In genomic region chr1:172095831-172096230, GRCh38 we compare ENCODE assay signal across 27 cellular contexts.
"Had no signal": no experiment of that assay in that cellular context is flagged by ENCODE, and none has a peak within 500 bp of the region (broad histone marks: within the 10 kb centered on the region; RNA-seq: fewer than 3 reads in every experiment).

No MANE protein-coding gene starts in this region.

- H3K4me3 Mint-ChIP-seq: naive thymus-derived CD8-positive, alpha-beta T cell; natural killer cell treated with Interleukin-12 subunit alpha and Interleukin-12 subunit beta and Interleukin-15 and Interleukin-18, amount 100 ng/mL, for 72 hours; neural progenitor cell; stimulated activated effector memory CD8-positive, alpha-beta T cell treated with anti-CD3 and anti-CD28 coated beads, Interleukin-12 subunit alpha, Interleukin-12 subunit beta, amount 100 ng/mL, for 72 hours; stimulated activated naive B cell treated with anti-CD40 and anti-IgM and Interleukin-4, amounts not matched to agents 10 μg/mL and 1 μg/mL and 100 μg/mL, for 72 hours; stimulated activated naive CD8-positive, alpha-beta T cell treated with anti-CD3 and anti-CD28 coated beads, Interleukin-15, Interleukin-2, amounts not matched to agents 100 ng/mL and 50 ng/mL, for 24 hours; type B pancreatic cell had no signal

- DNase-seq: naive thymus-derived CD8-positive, alpha-beta T cell; occipital lobe; ovary; psoas muscle; right cardiac atrium; right lobe of liver; sigmoid colon; small intestine; stimulated activated CD4-positive, alpha-beta T cell treated with anti-CD3 and anti-CD28 coated beads, Interleukin-15, amount 100 ng/mL, for 24 hours; stimulated activated CD4-positive, alpha-beta T cell treated with anti-CD3 and anti-CD28 coated beads, Interleukin-2, amount 100 ng/mL, for 24 hours; stimulated activated CD4-positive, alpha-beta T cell treated with anti-CD3 and anti-CD28 coated beads, Interleukin-2, amount 100 ng/mL, for 48 hours; stimulated activated CD4-positive, alpha-beta T cell treated with anti-CD3 and anti-CD28 coated beads, Interleukin-4, amount 100 ng/mL, for 24 hours; stimulated activated naive B cell treated with anti-CD40 and anti-IgM and Interleukin-4, amounts not matched to agents 10 μg/mL and 1 μg/mL and 100 μg/mL, for 72 hours; stimulated activated naive CD4-positive, alpha-beta T cell treated with Interleukin-2 at 50 U/mL for 16 hours; stomach; tibial artery; transverse colon; upper lobe of right lung; uterus had no signal

- H3K4me1 ChIP-seq: parathyroid adenoma, psoas muscle, right lobe of liver, sigmoid colon, stomach, tibial artery, transverse colon, upper lobe of right lung, uterus had no signal

- H3K36me3 Mint-ChIP-seq: naive thymus-derived CD8-positive, alpha-beta T cell; natural killer cell treated with Interleukin-12 subunit alpha and Interleukin-12 subunit beta and Interleukin-15 and Interleukin-18, amount 100 ng/mL, for 72 hours; neural progenitor cell; stimulated activated effector memory CD8-positive, alpha-beta T cell treated with anti-CD3 and anti-CD28 coated beads, Interleukin-12 subunit alpha, Interleukin-12 subunit beta, amount 100 ng/mL, for 72 hours; stimulated activated naive B cell treated with anti-CD40 and anti-IgM and Interleukin-4, amounts not matched to agents 10 μg/mL and 1 μg/mL and 100 μg/mL, for 72 hours; type B pancreatic cell had no signal

- H3K27ac Mint-ChIP-seq: naive thymus-derived CD8-positive, alpha-beta T cell; natural killer cell treated with Interleukin-12 subunit alpha and Interleukin-12 subunit beta and Interleukin-15 and Interleukin-18, amount 100 ng/mL, for 72 hours; neural progenitor cell; progenitor cell of endocrine pancreas; stimulated activated effector memory CD8-positive, alpha-beta T cell treated with anti-CD3 and anti-CD28 coated beads, Interleukin-12 subunit alpha, Interleukin-12 subunit beta, amount 100 ng/mL, for 72 hours; stimulated activated naive B cell treated with anti-CD40 and anti-IgM and Interleukin-4, amounts not matched to agents 10 μg/mL and 1 μg/mL and 100 μg/mL, for 72 hours; stimulated activated naive CD8-positive, alpha-beta T cell treated with anti-CD3 and anti-CD28 coated beads, Interleukin-15, Interleukin-2, amounts not matched to agents 100 ng/mL and 50 ng/mL, for 24 hours; type B pancreatic cell had no signal

- H3K9me3 Mint-ChIP-seq: naive thymus-derived CD8-positive, alpha-beta T cell; natural killer cell treated with Interleukin-12 subunit alpha and Interleukin-12 subunit beta and Interleukin-15 and Interleukin-18, amount 100 ng/mL, for 72 hours; neural progenitor cell; stimulated activated effector memory CD8-positive, alpha-beta T cell treated with anti-CD3 and anti-CD28 coated beads, Interleukin-12 subunit alpha, Interleukin-12 subunit beta, amount 100 ng/mL, for 72 hours; stimulated activated naive CD8-positive, alpha-beta T cell treated with anti-CD3 and anti-CD28 coated beads, Interleukin-15, Interleukin-2, amounts not matched to agents 100 ng/mL and 50 ng/mL, for 24 hours had no signal

- H3K79me2 ChIP-seq: parathyroid adenoma had no signal

- ATAC-seq: naive thymus-derived CD8-positive, alpha-beta T cell; natural killer cell treated with Interleukin-12 subunit alpha and Interleukin-12 subunit beta and Interleukin-15 and Interleukin-18, amount 100 ng/mL, for 72 hours; psoas muscle; right cardiac atrium; right lobe of liver; stimulated activated effector memory CD8-positive, alpha-beta T cell treated with anti-CD3 and anti-CD28 coated beads, Interleukin-12 subunit alpha, Interleukin-12 subunit beta, amount 100 ng/mL, for 72 hours; stimulated activated naive B cell treated with anti-CD40 and anti-IgM and Interleukin-4, amounts not matched to agents 10 μg/mL and 1 μg/mL and 100 μg/mL, for 72 hours; upper lobe of right lung had no signal

- H3K4me3 ChIP-seq: neural progenitor cell, ovary, psoas muscle, right lobe of liver, sigmoid colon, stomach, thoracic aorta, tibial artery, transverse colon, upper lobe of right lung, uterus had no signal

- H3K4me2 ChIP-seq: neural progenitor cell had no signal

- H3K4me1 Mint-ChIP-seq: stimulated activated effector memory CD8-positive, alpha-beta T cell treated with anti-CD3 and anti-CD28 coated beads, Interleukin-12 subunit alpha, Interleukin-12 subunit beta, amount 100 ng/mL, for 72 hours had no signal

- H3K27ac ChIP-seq: neural progenitor cell, ovary, parathyroid adenoma, psoas muscle, right lobe of liver, sigmoid colon, stomach, thoracic aorta, tibial artery, transverse colon, upper lobe of right lung, uterus had no signal

- H3K27me3 ChIP-seq: neural progenitor cell, ovary, right lobe of liver, sigmoid colon, stomach, tibial artery, transverse colon, upper lobe of right lung, uterus had no signal

- H3K9ac ChIP-seq: neural progenitor cell, parathyroid adenoma had no signal

- H3K9me3 ChIP-seq: ovary, psoas muscle, right lobe of liver, sigmoid colon, stomach, thoracic aorta, tibial artery, transverse colon, upper lobe of right lung, uterus had no signal

- H3K27me3 Mint-ChIP-seq: naive thymus-derived CD8-positive, alpha-beta T cell; progenitor cell of endocrine pancreas; stimulated activated naive B cell treated with anti-CD40 and anti-IgM and Interleukin-4, amounts not matched to agents 10 μg/mL and 1 μg/mL and 100 μg/mL, for 72 hours; stimulated activated naive CD8-positive, alpha-beta T cell treated with anti-CD3 and anti-CD28 coated beads, Interleukin-15, Interleukin-2, amounts not matched to agents 100 ng/mL and 50 ng/mL, for 24 hours; type B pancreatic cell had no signal

- H3K36me3 ChIP-seq: neural progenitor cell, ovary, right lobe of liver, sigmoid colon, stomach, thoracic aorta, tibial artery, transverse colon, upper lobe of right lung, uterus had no signal

- H2AFZ ChIP-seq: neural progenitor cell, parathyroid adenoma had no signal
